1 cellular context compared by ENCODE assay signal in genomic region chr20:34875657-34876160, GRCh38.
A peak's percentile ranks its signal among the peaks of the same experiment; 100 is the strongest.
TF ChIP-seq lines count a peak whose summit lies in the region.

No MANE protein-coding gene starts in this region.

TF ChIP-seq in HepG2, 621 proteins besides CTCF, POLR2A, EP300 and RAD21 (continued from another document and continues in another):
- no peak for TF ChIP-seq RERE (CRISPR knock-in tag; IDR thresholded peaks at IDR 0.05; ENCODE audit: low read depth)
- TF ChIP-seq ZNF597 (CRISPR knock-in tag; IDR thresholded peaks at IDR 0.05) = no peak
- no peak for TF ChIP-seq LBX2 (CRISPR knock-in tag; IDR thresholded peaks at IDR 0.05; ENCODE audit: borderline replicate concordance)
- no peak for TF ChIP-seq ZUFSP (CRISPR knock-in tag; IDR thresholded peaks at IDR 0.05; ENCODE audit: borderline replicate concordance)
- TF ChIP-seq RCOR2 (CRISPR knock-in tag; IDR thresholded peaks at IDR 0.05) = 0 out of 2 replicates have a peak, but pooled peaks have one; percentile 50
- no peak for TF ChIP-seq ZNF709 (CRISPR knock-in tag; IDR thresholded peaks at IDR 0.05)
- 0 out of 2 replicates have a peak, but pooled peaks have one; percentile 28 for TF ChIP-seq HNF4A (CRISPR knock-in tag; IDR thresholded peaks at IDR 0.05)
- 0 out of 2 replicates have a peak, but pooled peaks have one; percentile 38 for TF ChIP-seq HCFC1 (IDR thresholded peaks at IDR 0.05; ENCODE audit: low read depth, low read length)
- peak; percentile 69; the same call in 1 of the 2 replicates for TF ChIP-seq PITX1 (CRISPR knock-in tag; IDR thresholded peaks at IDR 0.05)
- TF ChIP-seq ZNF33B (CRISPR knock-in tag; IDR thresholded peaks at IDR 0.05) = no peak
- no peak for TF ChIP-seq AGO1 (IDR thresholded peaks at IDR 0.05; ENCODE audit: low read depth, low read length, poor library complexity, severe bottlenecking)
- TF ChIP-seq SP2 (CRISPR knock-in tag; IDR thresholded peaks at IDR 0.05) = peak; percentile 44; the same call in 1 of the 2 replicates
- no peak for TF ChIP-seq ZNF350 (CRISPR knock-in tag; IDR thresholded peaks at IDR 0.05; ENCODE audit: borderline replicate concordance, low read depth)
- no peak for TF ChIP-seq ZNF318 (CRISPR knock-in tag; IDR thresholded peaks at IDR 0.05)
- peak; percentile 84 for TF ChIP-seq MEIS2 (CRISPR knock-in tag; IDR thresholded peaks at IDR 0.05)
- TF ChIP-seq TEAD2 (CRISPR knock-in tag; IDR thresholded peaks at IDR 0.05) = no peak
- TF ChIP-seq HHEX (CRISPR knock-in tag; IDR thresholded peaks at IDR 0.05) = no peak
- no peak for TF ChIP-seq CERS6 (CRISPR knock-in tag; IDR thresholded peaks at IDR 0.05)
- TF ChIP-seq ARID2 (CRISPR knock-in tag; IDR thresholded peaks at IDR 0.05; ENCODE audit: borderline replicate concordance) = no peak
- TF ChIP-seq PLSCR1 (CRISPR knock-in tag; IDR thresholded peaks at IDR 0.05; ENCODE audit: borderline replicate concordance) = no peak
- no peak for TF ChIP-seq CSRNP2 (CRISPR knock-in tag; conservative IDR thresholded peaks at IDR 0.05; ENCODE audit: low read depth)
- no peak for TF ChIP-seq RBFOX2 (IDR thresholded peaks at IDR 0.05; ENCODE audit: low read depth, low read length)
- no peak for TF ChIP-seq U2AF2 (IDR thresholded peaks at IDR 0.05; ENCODE audit: low read depth, low read length)
- no peak for TF ChIP-seq SRSF9 (IDR thresholded peaks at IDR 0.05; ENCODE audit: borderline replicate concordance, insufficient read depth, low read depth, low read length, poor library complexity, severe bottlenecking)
- TF ChIP-seq PHB2 (IDR thresholded peaks at IDR 0.05; ENCODE audit: partially characterized antibody) = no peak
